In genomic region chr7:96734343-96734742, GRCh38 we compare ENCODE assay signal across 19 cellular contexts. TPM values are rescaled to one million over a fixed set of nuclear protein-coding genes. Genes with fewer than 3 reads are reported as not detected.
DNase-seq lines count a peak whose midpoint lies in the region; ATAC-seq, FAIRE-seq and TF ChIP-seq lines count a peak whose summit lies in the region.
"Had no signal": no experiment of that assay in that cellular context is flagged by ENCODE, and none has a peak within 500 bp of the region (broad histone marks: within the 10 kb centered on the region; RNA-seq: fewer than 3 reads in every experiment).

No MANE protein-coding gene starts in this region.

- no peak overlapping the region for H3K4me2 ChIP-seq in keratinocyte (ENCODE audit: control insufficient read depth, extremely low read depth, insufficient read depth, low read depth, low read length)

- H3K27me3 ChIP-seq in RWPE2 (ENCODE audit: insufficient read depth, poor library complexity, severe bottlenecking) = no peaks in the 10 kb centered on the region
- H3K27me3 ChIP-seq in keratinocyte (ENCODE audit: control insufficient read depth, extremely low read depth, insufficient read depth, low read length) = no peaks in the 10 kb centered on the region

- H3K9ac ChIP-seq in keratinocyte (ENCODE audit: control insufficient read depth, extremely low read depth, insufficient read depth, low read length) = no peak overlapping the region

- no peaks in the 10 kb centered on the region for H3K79me2 ChIP-seq in keratinocyte (ENCODE audit: control insufficient read depth, insufficient read depth, low read length)

- H3K9me3 ChIP-seq in HEK293 (ENCODE audit: control insufficient read depth, insufficient read depth, low read depth, low read length) (no peaks in the 10 kb centered on the region), RWPE2 (ENCODE audit: severe bottlenecking) (no peaks in the 10 kb centered on the region), keratinocyte (ENCODE audit: control insufficient read depth, low read depth, low read length) (no peaks in the 10 kb centered on the region)

- peak; percentile 49 for FAIRE-seq in keratinocyte (lab: Jason Lieb, UNC)
- FAIRE-seq: A204.1, H1 had no signal

- H4K20me1 ChIP-seq in keratinocyte (ENCODE audit: control insufficient read depth, extremely low read depth, insufficient read depth, low read length) = no peaks in the 10 kb centered on the region

- H3K4me1 Mint-ChIP-seq in activated CD4-positive, alpha-beta memory T cell treated with anti-CD3 and anti-CD28 coated beads, Interleukin-2, amount 10 ng/mL, durations not matched to agents 7 days and 5 days = no peaks in the 10 kb centered on the region
- H3K4me1 Mint-ChIP-seq: CD8-positive, alpha-beta memory T cell had no signal

- no peaks in the 10 kb centered on the region for H3K9me3 Mint-ChIP-seq in activated CD4-positive, alpha-beta memory T cell treated with anti-CD3 and anti-CD28 coated beads, Interleukin-2, amount 10 ng/mL, durations not matched to agents 7 days and 5 days
- H3K9me3 Mint-ChIP-seq: CD8-positive, alpha-beta memory T cell; T-helper 1 cell treated with Interleukin-12 subunit alpha and Interleukin-12 subunit beta and Interleukin-4 antibody, amounts not matched to agents 30 μg/mL and 1 μg/mL, for 36 hours had no signal

- no peak overlapping the region for H3K4me3 Mint-ChIP-seq in activated CD4-positive, alpha-beta memory T cell treated with anti-CD3 and anti-CD28 coated beads, Interleukin-2, amount 10 ng/mL, durations not matched to agents 7 days and 5 days
- H3K4me3 Mint-ChIP-seq: CD8-positive, alpha-beta memory T cell; T-helper 1 cell treated with Interleukin-12 subunit alpha and Interleukin-12 subunit beta and Interleukin-4 antibody, amounts not matched to agents 30 μg/mL and 1 μg/mL, for 36 hours had no signal

- H3K4me1 ChIP-seq in HEK293 (ENCODE audit: control insufficient read depth, insufficient read depth, low read length) (peaks cover under 1% of the 10 kb centered on the region; the same call in 1 of the 2 replicates), RWPE2 (ENCODE audit: insufficient read depth, poor library complexity, severe bottlenecking) (peaks cover 9% of the 10 kb centered on the region), keratinocyte (ENCODE audit: control insufficient read depth, extremely low read depth, insufficient read depth, low read length) (peaks cover 9% of the 10 kb centered on the region)

- H3K27ac ChIP-seq in HEK293 (ENCODE audit: extremely low read depth, low read depth, low read length) (no peak overlapping the region), RWPE2 (ENCODE audit: poor library complexity, severe bottlenecking) (no peak overlapping the region), keratinocyte (ENCODE audit: control insufficient read depth, insufficient read depth, low read length) (no peak overlapping the region)
- H3K27ac ChIP-seq: C4-2B had no signal

- POLR2A ChIA-PET in HEK293 (lab: Yijun Ruan, JAX) = no interaction called here
- POLR2A ChIA-PET in activated CD4-positive, alpha-beta memory T cell treated with anti-CD3 and anti-CD28 coated beads, Interleukin-2, amount 10 ng/mL, durations not matched to agents 7 days and 5 days (lab: Charles Lee) = interaction anchor here (0.6 kb wide), 1 partner anchor 275 kb away, joined by 3 read pairs; no protein-coding TSS in a partner anchor

- H3K36me3 Mint-ChIP-seq in activated CD4-positive, alpha-beta memory T cell treated with anti-CD3 and anti-CD28 coated beads, Interleukin-2, amount 10 ng/mL, durations not matched to agents 7 days and 5 days (ENCODE audit: low read depth) = no peaks in the 10 kb centered on the region
- H3K36me3 Mint-ChIP-seq: CD8-positive, alpha-beta memory T cell had no signal

- no peaks in the 10 kb centered on the region for H3K36me3 ChIP-seq in HEK293 (ENCODE audit: control insufficient read depth in 2 of 2, insufficient read depth in 1 of 2, low read length in 2 of 2)
- no peaks in the 10 kb centered on the region for H3K36me3 ChIP-seq in RWPE2 (ENCODE audit: low read depth)
- no peaks in the 10 kb centered on the region for H3K36me3 ChIP-seq in keratinocyte (ENCODE audit: control insufficient read depth in 2 of 2, extremely low read depth in 1 of 2, insufficient read depth in 2 of 2, low read length in 2 of 2)

- CTCF ChIA-PET in HEK293 (lab: Yijun Ruan, JAX) = interaction anchor here (0.6 kb wide), 1 partner anchor 336 kb away, joined by 3 read pairs; no protein-coding TSS in a partner anchor
- CTCF ChIA-PET in activated CD4-positive, alpha-beta memory T cell treated with anti-CD3 and anti-CD28 coated beads, Interleukin-2, amount 10 ng/mL, durations not matched to agents 7 days and 5 days (lab: Charles Lee) = interaction anchor here (0.7 kb wide), 1 partner anchor 10 kb away, joined by 5 read pairs; no protein-coding TSS in a partner anchor

- H3K27me3 Mint-ChIP-seq in activated CD4-positive, alpha-beta memory T cell treated with anti-CD3 and anti-CD28 coated beads, Interleukin-2, amount 10 ng/mL, durations not matched to agents 7 days and 5 days = no peaks in the 10 kb centered on the region

- peak; percentile 35; the same call in 1 of the 3 replicates for ATAC-seq in RWPE2 (ENCODE audit: low read depth)

- H3K27ac Mint-ChIP-seq in activated CD4-positive, alpha-beta memory T cell treated with anti-CD3 and anti-CD28 coated beads, Interleukin-2, amount 10 ng/mL, durations not matched to agents 7 days and 5 days = no peak overlapping the region
- H3K27ac Mint-ChIP-seq: CD8-positive, alpha-beta memory T cell; T-helper 1 cell treated with Interleukin-12 subunit alpha and Interleukin-12 subunit beta and Interleukin-4 antibody, amounts not matched to agents 30 μg/mL and 1 μg/mL, for 36 hours had no signal

- no peaks in the 10 kb centered on the region for H3K9me1 ChIP-seq in keratinocyte (ENCODE audit: control insufficient read depth, extremely low read depth, insufficient read depth, low read length)

- peak; percentile 55 for DNase-seq in NCI-H2227 (lab: John Stamatoyannopoulos, UW; ENCODE audit: unreplicated experiment)
- no peak for DNase-seq in RWPE2 (ENCODE audit: low spot score)
- DNase-seq in keratinocyte (ENCODE audit: low read depth, low spot score) = no peak
- no peak for DNase-seq in activated CD4-positive, alpha-beta memory T cell treated with anti-CD3 and anti-CD28 coated beads, Interleukin-2, amount 10 ng/mL, durations not matched to agents 7 days and 5 days
- no peak for DNase-seq in DMS53 (lab: John Stamatoyannopoulos, UW)
- DNase-seq in UCSD-AML1 (lab: John Stamatoyannopoulos, UW; ENCODE audit: unreplicated experiment) = no peak
- DNase-seq: Calu3; CD8-positive, alpha-beta memory T cell; GDM1; Kasumi-1; NCI-H1694; NCI-H2081; NCI-H774; Right ventricle myocardium superior had no signal

- no peak overlapping the region for H3K4me3 ChIP-seq in HEK293 (ENCODE audit: low read depth, low read length)
- no peak overlapping the region for H3K4me3 ChIP-seq in RWPE2 (ENCODE audit: severe bottlenecking)
- no peak overlapping the region for H3K4me3 ChIP-seq in keratinocyte (ENCODE audit: control insufficient read depth in 2 of 3, extremely low read depth in 1 of 3, insufficient read depth in 2 of 3, low read depth in 1 of 3, low read length in 3 of 3)

- dilution Hi-C loops in keratinocyte (cut with MboI; ENCODE audit: extremely low pct_ligation_motif_present, low sequenced_read_pairs) = no loop called here

- TF ChIP-seq CTCF in HEK293 (tag by site-specific recombination; IDR thresholded peaks at IDR 0.05) (no peak), RWPE2 (IDR thresholded peaks at IDR 0.05; ENCODE audit: poor library complexity, severe bottlenecking) (no peak), keratinocyte (optimal IDR thresholded peaks at IDR 0.05 in 1 of 3, IDR thresholded peaks at IDR 0.05 in 1 of 3, conservative IDR thresholded peaks at IDR 0.05 in 1 of 3; ENCODE audit: extremely low read depth in 1 of 3, insufficient read depth in 2 of 3, low read length in 3 of 3) (no peak)

- no peak overlapping the region for H2AFZ ChIP-seq in keratinocyte (ENCODE audit: control insufficient read depth, low read length)

TF ChIP-seq in HEK293, 187 proteins besides CTCF, POLR2A, EP300 and RAD21 (continues in another document):
- peak; percentile 85 for TF ChIP-seq SP7 (tag by site-specific recombination; IDR thresholded peaks at IDR 0.05)
- no peak for TF ChIP-seq TSHZ1 (tag by site-specific recombination; IDR thresholded peaks at IDR 0.05; ENCODE audit: borderline replicate concordance)

RNA-seq across cellular contexts. Expression of gene SEM1, which starts 24.7 kb away (rescaled TPM):
- 79.2 to 180 TPM (median 156 TPM) in 3 replicates for polyA plus RNA-seq in keratinocyte
- polyA plus RNA-seq in keratinocyte (2011; ENCODE audit: low read depth) = 601 TPM
- 78.9 and 184 TPM in 2 replicates for polyA plus RNA-seq in keratinocyte (2011; cell fraction: cytosol; rRNA removed)
- polyA plus RNA-seq in keratinocyte (2011; cell fraction: nucleus; rRNA removed) = 31.1 and 68.8 TPM in 2 replicates
- 293 and 633 TPM in 2 replicates for polyA plus RNA-seq in keratinocyte (2012; ENCODE audit: low replicate concordance)
- polyA minus RNA-seq in keratinocyte = 0.46 to 54.4 TPM (median 5.3 TPM) in 3 replicates
- polyA minus RNA-seq in keratinocyte (2011; cell fraction: cytosol; rRNA and poly(A)+ RNA removed) = 26.5 TPM
- 13.7 and 34.0 TPM in 2 replicates for polyA minus RNA-seq in keratinocyte (2011; cell fraction: nucleus; rRNA and poly(A)+ RNA removed)
- 10 to 100 TPM; 40.5 to 43.3 TPM for total RNA-seq in activated CD4-positive, alpha-beta memory T cell treated with anti-CD3 and anti-CD28 coated beads, Interleukin-2, amount 10 ng/mL, durations not matched to agents 7 days and 5 days
